Comparison of ENCODE assay signal across 8 cellular contexts in the genomic region with DNA sequence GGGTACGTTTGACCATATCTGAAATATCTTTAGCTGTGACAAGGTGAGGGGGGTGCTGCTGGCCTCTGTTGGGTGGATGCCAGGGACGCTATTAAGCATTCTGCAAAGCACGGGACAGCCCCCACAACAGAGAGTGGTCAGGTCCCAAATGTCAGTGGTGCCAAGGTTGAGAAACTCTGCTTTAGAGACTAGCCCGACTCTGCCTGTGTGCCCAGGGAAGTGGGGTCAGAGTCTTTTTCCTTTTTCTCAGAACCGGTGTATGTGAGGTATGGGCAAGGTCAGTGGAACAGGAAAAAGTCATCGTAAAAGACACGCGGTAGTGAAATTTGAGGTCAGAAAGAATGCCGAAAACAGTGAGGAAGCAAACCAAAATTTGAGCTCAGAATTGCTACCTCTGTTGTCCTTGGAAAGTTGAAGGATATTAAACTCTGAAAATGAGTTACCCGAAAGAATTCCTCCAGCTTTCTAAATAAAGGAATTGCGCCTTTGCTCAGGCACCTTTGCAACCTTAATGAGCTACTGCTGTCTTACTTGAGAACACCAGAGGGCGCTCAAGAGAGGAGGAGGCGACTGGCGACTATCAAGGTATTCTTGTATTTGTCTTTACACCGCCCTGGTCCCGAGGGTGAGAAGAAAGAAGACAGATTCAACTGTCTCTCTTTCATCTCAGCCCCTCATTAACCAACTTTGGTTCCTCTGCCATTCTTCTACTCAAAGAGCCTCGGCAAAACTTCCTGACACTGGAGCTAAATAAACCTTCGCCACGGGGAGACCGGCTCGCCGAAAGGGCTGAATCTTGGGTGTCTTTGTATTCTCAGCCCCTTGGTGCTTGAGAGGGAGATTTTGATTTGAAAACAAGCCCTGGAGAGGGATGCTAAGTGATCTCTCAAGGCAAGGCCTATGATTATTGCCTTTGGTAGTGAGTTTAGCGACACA.
DNase-seq lines count a peak whose midpoint lies in the region; ATAC-seq, FAIRE-seq and TF ChIP-seq lines count a peak whose summit lies in the region.

No MANE protein-coding gene starts in this region.

- peak overlapping the region; percentile 8 for H2AFZ ChIP-seq in parathyroid adenoma

- no peak overlapping the region for H3K9ac ChIP-seq in parathyroid adenoma

- H3K36me3 ChIP-seq in BE2C, result no peaks in the 10 kb centered on the region
- H3K36me3 ChIP-seq in parathyroid adenoma (ENCODE audit: control insufficient read depth, insufficient read depth, low read length), result no peaks in the 10 kb centered on the region

- ATAC-seq in HG02642 (IDR thresholded peaks at IDR 0.05; ENCODE audit: poor library complexity, unreplicated experiment) (no peak), HG02571 (IDR thresholded peaks at IDR 0.05; ENCODE audit: unreplicated experiment) (no peak)

- H3K9me3 ChIP-seq in BE2C, result no peaks in the 10 kb centered on the region
- H3K9me3 ChIP-seq in parathyroid adenoma (ENCODE audit: control insufficient read depth, low read length), result no peaks in the 10 kb centered on the region

- no peak overlapping the region for H3K4me2 ChIP-seq in parathyroid adenoma (ENCODE audit: low read length)

- peak; percentile 95 for TF ChIP-seq CTCF in BE2C (IDR thresholded peaks at IDR 0.05; ENCODE audit: low read depth, low read length)
- TF ChIP-seq CTCF in fibroblast of villous mesenchyme (IDR thresholded peaks at IDR 0.05; ENCODE audit: insufficient read depth, low read depth, low read length), result peak; percentile 84
- TF ChIP-seq CTCF in parathyroid adenoma (IDR thresholded peaks at IDR 0.05), result peak; percentile 62

- H3K27ac ChIP-seq in parathyroid adenoma, result no peak overlapping the region

- H3K4me1 ChIP-seq in BE2C (no peaks in the 10 kb centered on the region), parathyroid adenoma (no peaks in the 10 kb centered on the region)

- DNase-seq in BE2C (peak; percentile 47), GM18507 (ENCODE audit: extremely low spot score, insufficient read length, low read depth) (no peak), NCI-H510A (lab: John Stamatoyannopoulos, UW) (peak; percentile 15), fibroblast of villous mesenchyme (ENCODE audit: low read depth) (peak; percentile 49)
- peak; percentile 64 for DNase-seq in activated CD8-positive, alpha-beta memory T cell treated with anti-CD3 and anti-CD28 coated beads for 24 hours

- H3K79me2 ChIP-seq in parathyroid adenoma, result no peaks in the 10 kb centered on the region

- H3K4me3 ChIP-seq in BE2C (ENCODE audit: low read depth, low read length), result no peak overlapping the region
- H3K4me3 ChIP-seq in fibroblast of villous mesenchyme (ENCODE audit: low read depth, low read length), result no peak overlapping the region
- no peak overlapping the region for H3K4me3 ChIP-seq in parathyroid adenoma (ENCODE audit: low read depth, low read length)

- FAIRE-seq in GM18507 (lab: Jason Lieb, UNC), result peak; percentile 75

- H3K27me3 ChIP-seq in BE2C, result peaks cover 8% of the 10 kb centered on the region
- H3K27me3 ChIP-seq in parathyroid adenoma (ENCODE audit: control insufficient read depth, insufficient read depth, low read length), result no peaks in the 10 kb centered on the region
